Comparison of ENCODE assay signal across 13 cellular contexts in the genomic region with DNA sequence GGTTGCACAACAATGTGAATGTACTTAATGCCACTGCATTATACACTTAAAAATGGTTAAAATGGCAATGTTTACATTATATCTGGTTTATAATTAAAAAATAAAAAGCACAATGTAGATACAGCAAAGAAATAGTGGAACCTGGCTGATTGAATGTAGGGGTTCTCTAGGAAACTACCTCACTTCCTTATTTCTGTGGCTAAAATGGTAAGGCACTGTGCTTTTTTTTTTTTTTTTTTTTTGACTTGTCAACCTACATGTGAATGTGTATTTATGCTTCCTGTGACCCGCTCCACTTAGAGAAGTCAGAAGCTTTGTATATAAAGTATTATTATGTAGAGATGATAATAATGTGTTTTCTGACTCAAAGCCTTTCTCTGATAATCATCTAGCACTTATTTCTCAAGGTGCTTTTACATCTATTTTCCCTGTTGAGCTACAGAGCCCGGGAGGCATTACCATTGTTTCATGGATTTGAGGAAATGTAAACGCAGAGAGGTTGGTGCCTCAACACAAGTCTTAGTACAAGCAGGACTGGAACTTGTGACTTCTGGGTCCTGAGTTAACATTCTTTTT. TPM values are rescaled to one million over a fixed set of nuclear protein-coding genes. Genes with fewer than 3 reads are reported as not detected.
DNase-seq lines count a peak whose midpoint lies in the region; ATAC-seq and TF ChIP-seq lines count a peak whose summit lies in the region.
"Had no signal": no experiment of that assay in that cellular context is flagged by ENCODE, and none has a peak within 500 bp of the region (broad histone marks: within the 10 kb centered on the region; RNA-seq: fewer than 3 reads in every experiment).

No MANE protein-coding gene starts in this region.

- in situ Hi-C loops in brain microvascular endothelial cell (cut with HindIII; ENCODE audit: low pct_ligation_motif_present, low sequenced_read_pairs) = no loop called here

- H3K36me3 ChIP-seq in brain microvascular endothelial cell (replicated peaks) = no peaks in the 10 kb centered on the region
- H3K36me3 ChIP-seq: ovary had no signal

- no peaks in the 10 kb centered on the region for H3K27me3 ChIP-seq in brain microvascular endothelial cell (replicated peaks)
- H3K27me3 ChIP-seq: ovary, testis had no signal

- peak; percentile 86 for ATAC-seq in GM18909 (IDR thresholded peaks at IDR 0.05; ENCODE audit: poor library complexity, unreplicated experiment)
- ATAC-seq in HG02870 (IDR thresholded peaks at IDR 0.05; ENCODE audit: unreplicated experiment) = peak; percentile 88
- no peak for ATAC-seq in activated T-cell treated with anti-CD3 and anti-CD28 coated beads, Interleukin-2, amount 50 U/mL, for 4 hours
- ATAC-seq in stimulated activated naive CD8-positive, alpha-beta T cell treated with anti-CD3 and anti-CD28 coated beads, Interleukin-15, Interleukin-2, amounts not matched to agents 100 U/mL and 50 U/mL, for 24 hours = no peak

- H3K9me3 Mint-ChIP-seq in progenitor cell of endocrine pancreas (ENCODE audit: low read depth) = peaks cover 14% of the 10 kb centered on the region
- H3K9me3 Mint-ChIP-seq in activated T-cell treated with anti-CD3 and anti-CD28 coated beads, Interleukin-2, amount 50 U/mL, for 4 hours = no peaks in the 10 kb centered on the region

- peak overlapping the region; percentile 59 for H3K27ac Mint-ChIP-seq in progenitor cell of endocrine pancreas
- H3K27ac Mint-ChIP-seq: activated naive CD4-positive, alpha-beta T cell treated with anti-CD3 and anti-CD28 coated beads for 36 hours; CD4-positive, CD25-positive, alpha-beta regulatory T cell had no signal

- peaks cover 28% of the 10 kb centered on the region for H3K4me1 Mint-ChIP-seq in progenitor cell of endocrine pancreas (ENCODE audit: low read depth)
- no peaks in the 10 kb centered on the region for H3K4me1 Mint-ChIP-seq in activated T-cell treated with anti-CD3 and anti-CD28 coated beads, Interleukin-2, amount 50 U/mL, for 4 hours (ENCODE audit: low read depth)
- H3K4me1 Mint-ChIP-seq: CD4-positive, CD25-positive, alpha-beta regulatory T cell had no signal

- H3K4me3 Mint-ChIP-seq in progenitor cell of endocrine pancreas (ENCODE audit: low read depth) = no peak overlapping the region
- H3K4me3 Mint-ChIP-seq in activated T-cell treated with anti-CD3 and anti-CD28 coated beads, Interleukin-2, amount 50 U/mL, for 4 hours = no peak overlapping the region
- H3K4me3 Mint-ChIP-seq: activated naive CD4-positive, alpha-beta T cell treated with anti-CD3 and anti-CD28 coated beads for 36 hours; CD4-positive, CD25-positive, alpha-beta regulatory T cell had no signal

- H3K27ac ChIP-seq in brain microvascular endothelial cell = no peak overlapping the region
- H3K27ac ChIP-seq: ovary, testis had no signal

- no peak overlapping the region for H3K4me3 ChIP-seq in brain microvascular endothelial cell (ENCODE audit: low read depth, low read length)
- H3K4me3 ChIP-seq: ovary had no signal

- H3K36me3 Mint-ChIP-seq in progenitor cell of endocrine pancreas (ENCODE audit: insufficient read depth) = peaks cover 3% of the 10 kb centered on the region
- no peaks in the 10 kb centered on the region for H3K36me3 Mint-ChIP-seq in activated T-cell treated with anti-CD3 and anti-CD28 coated beads, Interleukin-2, amount 50 U/mL, for 4 hours (ENCODE audit: insufficient read depth)
- H3K36me3 Mint-ChIP-seq: CD4-positive, CD25-positive, alpha-beta regulatory T cell had no signal

- DNase-seq in NAMALWA (ENCODE audit: low spot score) (peak; percentile 21), progenitor cell of endocrine pancreas (ENCODE audit: low spot score, unreplicated experiment) (no peak), brain microvascular endothelial cell (no peak)
- DNase-seq in activated T-cell treated with anti-CD3 and anti-CD28 coated beads, Interleukin-2, amount 50 U/mL, for 4 hours = no peak
- DNase-seq in stimulated activated naive CD8-positive, alpha-beta T cell treated with anti-CD3 and anti-CD28 coated beads, Interleukin-15, Interleukin-2, amounts not matched to agents 100 U/mL and 50 U/mL, for 24 hours = no peak
- DNase-seq: activated naive CD4-positive, alpha-beta T cell treated with anti-CD3 and anti-CD28 coated beads for 36 hours; CD4-positive, CD25-positive, alpha-beta regulatory T cell; islet precursor cell; midbrain; ovary; testis had no signal

- no peak for TF ChIP-seq CTCF in progenitor cell of endocrine pancreas (IDR thresholded peaks at IDR 0.05; ENCODE audit: unreplicated experiment)
- no peak for TF ChIP-seq CTCF in brain microvascular endothelial cell (IDR thresholded peaks at IDR 0.05; ENCODE audit: low read depth, low read length, missing control alignments)

- H3K27me3 Mint-ChIP-seq in progenitor cell of endocrine pancreas = no peaks in the 10 kb centered on the region
- peaks cover 8% of the 10 kb centered on the region for H3K27me3 Mint-ChIP-seq in activated T-cell treated with anti-CD3 and anti-CD28 coated beads, Interleukin-2, amount 50 U/mL, for 4 hours (ENCODE audit: low read depth)

RNA-seq across cellular contexts. Expression of a gene that starts 55.0 kb away (rescaled TPM):
- total RNA-seq in progenitor cell of endocrine pancreas = 274 and 293 TPM in 2 replicates
- total RNA-seq in activated T-cell treated with anti-CD3 and anti-CD28 coated beads, Interleukin-2, amount 50 U/mL, for 4 hours = 1 to 10 TPM in 1 of 3 donors, under 1 TPM in 2; 0.63 to 1.3 (median 0.71) TPM

Comparison
In these comparisons a context has a peak if more than half of its experiments do, and no peak if none do; other contexts are left out.
1. ATAC-seq: peak in GM18909 (single experiment) and HG02870 (single experiment); none in activated T-cell treated with anti-CD3 and anti-CD28 coated beads, Interleukin-2, amount 50 U/mL, for 4 hours (0 of 2) and stimulated activated naive CD8-positive, alpha-beta T cell treated with anti-CD3 and anti-CD28 coated beads, Interleukin-15, Interleukin-2, amounts not matched to agents 100 U/mL and 50 U/mL, for 24 hours (single experiment).
2. RNA of a gene that starts 55.0 kb away (total RNA-seq): 274 to 293 TPM in progenitor cell of endocrine pancreas; 0.63 to 1.3 TPM in activated T-cell treated with anti-CD3 and anti-CD28 coated beads, Interleukin-2, amount 50 U/mL, for 4 hours; every median in the first group is over 100 times any median in the second.